ENCODE assay signal across 1 cellular context in the genomic region with DNA sequence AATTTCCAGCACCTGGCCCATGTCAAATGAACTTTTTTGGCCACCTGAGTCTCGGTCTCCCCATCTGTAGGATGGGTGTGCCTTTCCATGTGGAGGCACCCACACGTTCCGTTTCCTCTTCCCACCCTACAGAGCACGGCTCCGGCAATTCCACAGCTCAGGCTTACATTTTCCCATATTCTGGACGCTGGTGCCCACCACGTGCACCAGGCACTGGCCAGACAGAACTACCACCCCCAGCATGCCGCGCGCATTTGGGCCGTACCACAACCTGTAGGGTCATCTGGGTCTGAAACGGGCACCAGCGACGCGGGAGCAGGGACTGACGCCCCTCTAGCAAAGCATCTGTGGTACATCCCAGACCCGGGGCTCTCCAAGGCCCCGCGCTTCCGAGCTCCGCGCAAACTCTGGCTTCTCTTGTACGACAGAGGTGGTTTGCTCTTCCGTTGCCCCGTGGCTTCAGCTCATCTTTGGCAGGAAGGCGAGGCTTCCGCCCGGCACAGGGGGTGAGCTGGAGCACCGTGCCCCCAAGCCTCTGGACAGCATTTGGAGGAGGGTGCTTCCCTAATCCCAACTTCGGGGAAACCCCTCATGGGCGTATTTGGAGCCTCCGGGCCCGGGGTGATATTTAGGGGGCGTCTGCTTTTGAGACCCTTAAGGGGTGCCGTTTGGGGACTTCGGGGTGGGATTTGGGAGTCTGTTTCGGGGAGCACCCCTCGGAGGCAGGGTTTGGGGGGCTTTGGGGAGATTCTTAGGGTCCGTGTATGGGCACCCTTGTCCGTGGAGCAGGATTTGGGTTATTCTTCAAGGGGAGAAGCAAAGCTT.
A peak's percentile ranks its signal among the peaks of the same experiment; 100 is the strongest.
TF ChIP-seq lines count a peak whose summit lies in the region.

No MANE protein-coding gene starts in this region.

TF ChIP-seq in HepG2, 621 proteins besides CTCF, POLR2A, EP300 and RAD21 (continued from another document and continues in another):
- TF ChIP-seq, protein P1, sequence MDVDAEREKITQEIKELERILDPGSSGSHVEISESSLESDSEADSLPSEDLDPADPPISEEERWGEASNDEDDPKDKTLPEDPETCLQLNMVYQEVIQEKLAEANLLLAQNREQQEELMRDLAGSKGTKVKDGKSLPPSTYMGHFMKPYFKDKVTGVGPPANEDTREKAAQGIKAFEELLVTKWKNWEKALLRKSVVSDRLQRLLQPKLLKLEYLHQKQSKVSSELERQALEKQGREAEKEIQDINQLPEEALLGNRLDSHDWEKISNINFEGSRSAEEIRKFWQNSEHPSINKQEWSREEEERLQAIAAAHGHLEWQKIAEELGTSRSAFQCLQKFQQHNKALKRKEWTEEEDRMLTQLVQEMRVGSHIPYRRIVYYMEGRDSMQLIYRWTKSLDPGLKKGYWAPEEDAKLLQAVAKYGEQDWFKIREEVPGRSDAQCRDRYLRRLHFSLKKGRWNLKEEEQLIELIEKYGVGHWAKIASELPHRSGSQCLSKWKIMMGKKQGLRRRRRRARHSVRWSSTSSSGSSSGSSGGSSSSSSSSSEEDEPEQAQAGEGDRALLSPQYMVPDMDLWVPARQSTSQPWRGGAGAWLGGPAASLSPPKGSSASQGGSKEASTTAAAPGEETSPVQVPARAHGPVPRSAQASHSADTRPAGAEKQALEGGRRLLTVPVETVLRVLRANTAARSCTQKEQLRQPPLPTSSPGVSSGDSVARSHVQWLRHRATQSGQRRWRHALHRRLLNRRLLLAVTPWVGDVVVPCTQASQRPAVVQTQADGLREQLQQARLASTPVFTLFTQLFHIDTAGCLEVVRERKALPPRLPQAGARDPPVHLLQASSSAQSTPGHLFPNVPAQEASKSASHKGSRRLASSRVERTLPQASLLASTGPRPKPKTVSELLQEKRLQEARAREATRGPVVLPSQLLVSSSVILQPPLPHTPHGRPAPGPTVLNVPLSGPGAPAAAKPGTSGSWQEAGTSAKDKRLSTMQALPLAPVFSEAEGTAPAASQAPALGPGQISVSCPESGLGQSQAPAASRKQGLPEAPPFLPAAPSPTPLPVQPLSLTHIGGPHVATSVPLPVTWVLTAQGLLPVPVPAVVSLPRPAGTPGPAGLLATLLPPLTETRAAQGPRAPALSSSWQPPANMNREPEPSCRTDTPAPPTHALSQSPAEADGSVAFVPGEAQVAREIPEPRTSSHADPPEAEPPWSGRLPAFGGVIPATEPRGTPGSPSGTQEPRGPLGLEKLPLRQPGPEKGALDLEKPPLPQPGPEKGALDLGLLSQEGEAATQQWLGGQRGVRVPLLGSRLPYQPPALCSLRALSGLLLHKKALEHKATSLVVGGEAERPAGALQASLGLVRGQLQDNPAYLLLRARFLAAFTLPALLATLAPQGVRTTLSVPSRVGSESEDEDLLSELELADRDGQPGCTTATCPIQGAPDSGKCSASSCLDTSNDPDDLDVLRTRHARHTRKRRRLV (CRISPR knock-in tag; IDR thresholded peaks at IDR 0.05): no peak
- TF ChIP-seq ZNF605 (CRISPR knock-in tag; IDR thresholded peaks at IDR 0.05): peak; percentile 74
- TF ChIP-seq ZNF841 (CRISPR knock-in tag; IDR thresholded peaks at IDR 0.05; ENCODE audit: borderline replicate concordance): no peak
- TF ChIP-seq, protein P2, sequence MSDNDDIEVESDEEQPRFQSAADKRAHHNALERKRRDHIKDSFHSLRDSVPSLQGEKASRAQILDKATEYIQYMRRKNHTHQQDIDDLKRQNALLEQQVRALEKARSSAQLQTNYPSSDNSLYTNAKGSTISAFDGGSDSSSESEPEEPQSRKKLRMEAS (IDR thresholded peaks at IDR 0.05): peak; percentile 96
- peak; percentile 87 for TF ChIP-seq IRF2 (CRISPR knock-in tag; IDR thresholded peaks at IDR 0.05)
- TF ChIP-seq ARNTL (CRISPR knock-in tag; IDR thresholded peaks at IDR 0.05): peak; percentile 73
- TF ChIP-seq TARDBP (CRISPR knock-in tag; IDR thresholded peaks at IDR 0.05): peak; percentile 65; the same call in 1 of the 2 replicates
- TF ChIP-seq PRMT3 (CRISPR knock-in tag; IDR thresholded peaks at IDR 0.05; ENCODE audit: borderline replicate concordance, low read depth): no peak
- TF ChIP-seq SYNCRIP (IDR thresholded peaks at IDR 0.05; ENCODE audit: insufficient read depth, low read depth, low read length): no peak
- no peak for TF ChIP-seq ZFP82 (CRISPR knock-in tag; IDR thresholded peaks at IDR 0.05; ENCODE audit: borderline replicate concordance)
- 0 out of 2 replicates have a peak, but pooled peaks have one; percentile 61 for TF ChIP-seq AHR (CRISPR knock-in tag; IDR thresholded peaks at IDR 0.05)
- peak; percentile 31; the same call in 1 of the 2 replicates for TF ChIP-seq POGZ (CRISPR knock-in tag; IDR thresholded peaks at IDR 0.05)
- TF ChIP-seq STAG1 (CRISPR knock-in tag; IDR thresholded peaks at IDR 0.05): no peak
- no peak for TF ChIP-seq U2AF1 (optimal IDR thresholded peaks at IDR 0.05; ENCODE audit: low read depth, low read length)
- no peak for TF ChIP-seq ZNF713 (CRISPR knock-in tag; IDR thresholded peaks at IDR 0.05)
- peak; percentile 97 for TF ChIP-seq BHLHE40 (IDR thresholded peaks at IDR 0.05; ENCODE audit: low read length)
- TF ChIP-seq HOXA7 (CRISPR knock-in tag; IDR thresholded peaks at IDR 0.05): no peak
- TF ChIP-seq, protein P3, sequence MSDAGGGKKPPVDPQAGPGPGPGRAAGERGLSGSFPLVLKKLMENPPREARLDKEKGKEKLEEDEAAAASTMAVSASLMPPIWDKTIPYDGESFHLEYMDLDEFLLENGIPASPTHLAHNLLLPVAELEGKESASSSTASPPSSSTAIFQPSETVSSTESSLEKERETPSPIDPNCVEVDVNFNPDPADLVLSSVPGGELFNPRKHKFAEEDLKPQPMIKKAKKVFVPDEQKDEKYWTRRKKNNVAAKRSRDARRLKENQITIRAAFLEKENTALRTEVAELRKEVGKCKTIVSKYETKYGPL (CRISPR knock-in tag; IDR thresholded peaks at IDR 0.05): no peak
- peak; percentile 60; the same call in 1 of the 2 replicates for TF ChIP-seq ZNF543 (CRISPR knock-in tag; IDR thresholded peaks at IDR 0.05)
- TF ChIP-seq ZNF33B (CRISPR knock-in tag; IDR thresholded peaks at IDR 0.05): no peak
- TF ChIP-seq, protein P4, sequence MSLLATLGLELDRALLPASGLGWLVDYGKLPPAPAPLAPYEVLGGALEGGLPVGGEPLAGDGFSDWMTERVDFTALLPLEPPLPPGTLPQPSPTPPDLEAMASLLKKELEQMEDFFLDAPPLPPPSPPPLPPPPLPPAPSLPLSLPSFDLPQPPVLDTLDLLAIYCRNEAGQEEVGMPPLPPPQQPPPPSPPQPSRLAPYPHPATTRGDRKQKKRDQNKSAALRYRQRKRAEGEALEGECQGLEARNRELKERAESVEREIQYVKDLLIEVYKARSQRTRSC (CRISPR knock-in tag; IDR thresholded peaks at IDR 0.05; ENCODE audit: low read depth): no peak
- TF ChIP-seq RNF2 (conservative IDR thresholded peaks at IDR 0.05; ENCODE audit: low read depth): 0 out of 2 replicates have a peak, but pooled peaks have one; percentile 33
- TF ChIP-seq PHF20 (CRISPR knock-in tag; IDR thresholded peaks at IDR 0.05): peak; percentile 52; the same call in 1 of the 2 replicates
- TF ChIP-seq BORCS8-MEF2B (CRISPR knock-in tag; IDR thresholded peaks at IDR 0.05): 0 out of 2 replicates have a peak, but pooled peaks have one; percentile 42
- TF ChIP-seq, protein P5, sequence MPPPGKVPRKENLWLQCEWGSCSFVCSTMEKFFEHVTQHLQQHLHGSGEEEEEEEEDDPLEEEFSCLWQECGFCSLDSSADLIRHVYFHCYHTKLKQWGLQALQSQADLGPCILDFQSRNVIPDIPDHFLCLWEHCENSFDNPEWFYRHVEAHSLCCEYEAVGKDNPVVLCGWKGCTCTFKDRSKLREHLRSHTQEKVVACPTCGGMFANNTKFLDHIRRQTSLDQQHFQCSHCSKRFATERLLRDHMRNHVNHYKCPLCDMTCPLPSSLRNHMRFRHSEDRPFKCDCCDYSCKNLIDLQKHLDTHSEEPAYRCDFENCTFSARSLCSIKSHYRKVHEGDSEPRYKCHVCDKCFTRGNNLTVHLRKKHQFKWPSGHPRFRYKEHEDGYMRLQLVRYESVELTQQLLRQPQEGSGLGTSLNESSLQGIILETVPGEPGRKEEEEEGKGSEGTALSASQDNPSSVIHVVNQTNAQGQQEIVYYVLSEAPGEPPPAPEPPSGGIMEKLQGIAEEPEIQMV (CRISPR knock-in tag; IDR thresholded peaks at IDR 0.05; ENCODE audit: low read depth): 0 out of 2 replicates have a peak, but pooled peaks have one; percentile 32
- no peak for TF ChIP-seq ZNF749 (CRISPR knock-in tag; IDR thresholded peaks at IDR 0.05; ENCODE audit: borderline replicate concordance)
- no peak for TF ChIP-seq SRSF1 (optimal IDR thresholded peaks at IDR 0.05; ENCODE audit: low read depth, low read length)
- TF ChIP-seq ZNF572 (CRISPR knock-in tag; IDR thresholded peaks at IDR 0.05): no peak
- TF ChIP-seq ZBTB38 (CRISPR knock-in tag; IDR thresholded peaks at IDR 0.05): no peak
- TF ChIP-seq PHF21A (CRISPR knock-in tag; IDR thresholded peaks at IDR 0.05): peak; percentile 42; the same call in 1 of the 2 replicates
- no peak for TF ChIP-seq GABPA (IDR thresholded peaks at IDR 0.05; ENCODE audit: low read depth, low read length)
- TF ChIP-seq GABPA (CRISPR knock-in tag; IDR thresholded peaks at IDR 0.05; ENCODE audit: low read depth): peak; percentile 65
- peak; percentile 51; the same call in 1 of the 2 replicates for TF ChIP-seq ZNF430 (CRISPR knock-in tag; IDR thresholded peaks at IDR 0.05)
- no peak for TF ChIP-seq MAFK (conservative IDR thresholded peaks at IDR 0.05 in 1 of 2, IDR thresholded peaks at IDR 0.05 in 1 of 2; ENCODE audit: low read length in 2 of 2)
- TF ChIP-seq YEATS2 (CRISPR knock-in tag; IDR thresholded peaks at IDR 0.05; ENCODE audit: borderline replicate concordance): peak; percentile 20; the same call in 1 of the 2 replicates
- 0 out of 2 replicates have a peak, but pooled peaks have one; percentile 11 for TF ChIP-seq KLF11 (CRISPR knock-in tag; IDR thresholded peaks at IDR 0.05)
- TF ChIP-seq, protein P6, sequence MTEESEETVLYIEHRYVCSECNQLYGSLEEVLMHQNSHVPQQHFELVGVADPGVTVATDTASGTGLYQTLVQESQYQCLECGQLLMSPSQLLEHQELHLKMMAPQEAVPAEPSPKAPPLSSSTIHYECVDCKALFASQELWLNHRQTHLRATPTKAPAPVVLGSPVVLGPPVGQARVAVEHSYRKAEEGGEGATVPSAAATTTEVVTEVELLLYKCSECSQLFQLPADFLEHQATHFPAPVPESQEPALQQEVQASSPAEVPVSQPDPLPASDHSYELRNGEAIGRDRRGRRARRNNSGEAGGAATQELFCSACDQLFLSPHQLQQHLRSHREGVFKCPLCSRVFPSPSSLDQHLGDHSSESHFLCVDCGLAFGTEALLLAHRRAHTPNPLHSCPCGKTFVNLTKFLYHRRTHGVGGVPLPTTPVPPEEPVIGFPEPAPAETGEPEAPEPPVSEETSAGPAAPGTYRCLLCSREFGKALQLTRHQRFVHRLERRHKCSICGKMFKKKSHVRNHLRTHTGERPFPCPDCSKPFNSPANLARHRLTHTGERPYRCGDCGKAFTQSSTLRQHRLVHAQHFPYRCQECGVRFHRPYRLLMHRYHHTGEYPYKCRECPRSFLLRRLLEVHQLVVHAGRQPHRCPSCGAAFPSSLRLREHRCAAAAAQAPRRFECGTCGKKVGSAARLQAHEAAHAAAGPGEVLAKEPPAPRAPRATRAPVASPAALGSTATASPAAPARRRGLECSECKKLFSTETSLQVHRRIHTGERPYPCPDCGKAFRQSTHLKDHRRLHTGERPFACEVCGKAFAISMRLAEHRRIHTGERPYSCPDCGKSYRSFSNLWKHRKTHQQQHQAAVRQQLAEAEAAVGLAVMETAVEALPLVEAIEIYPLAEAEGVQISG (CRISPR knock-in tag; IDR thresholded peaks at IDR 0.05): peak; percentile 69
- TF ChIP-seq NCOA1 (CRISPR knock-in tag; IDR thresholded peaks at IDR 0.05): no peak
- peak; percentile 69 for TF ChIP-seq HNRNPLL (IDR thresholded peaks at IDR 0.05; ENCODE audit: low read depth, low read length, poor library complexity, severe bottlenecking)
- no peak for TF ChIP-seq ZNF616 (CRISPR knock-in tag; IDR thresholded peaks at IDR 0.05; ENCODE audit: low read depth)
- TF ChIP-seq, protein P7, sequence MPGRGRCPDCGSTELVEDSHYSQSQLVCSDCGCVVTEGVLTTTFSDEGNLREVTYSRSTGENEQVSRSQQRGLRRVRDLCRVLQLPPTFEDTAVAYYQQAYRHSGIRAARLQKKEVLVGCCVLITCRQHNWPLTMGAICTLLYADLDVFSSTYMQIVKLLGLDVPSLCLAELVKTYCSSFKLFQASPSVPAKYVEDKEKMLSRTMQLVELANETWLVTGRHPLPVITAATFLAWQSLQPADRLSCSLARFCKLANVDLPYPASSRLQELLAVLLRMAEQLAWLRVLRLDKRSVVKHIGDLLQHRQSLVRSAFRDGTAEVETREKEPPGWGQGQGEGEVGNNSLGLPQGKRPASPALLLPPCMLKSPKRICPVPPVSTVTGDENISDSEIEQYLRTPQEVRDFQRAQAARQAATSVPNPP (CRISPR knock-in tag; IDR thresholded peaks at IDR 0.05): no peak
- TF ChIP-seq ZNF337 (CRISPR knock-in tag; IDR thresholded peaks at IDR 0.05; ENCODE audit: borderline replicate concordance, low read depth): no peak
- TF ChIP-seq PCBP1 (IDR thresholded peaks at IDR 0.05; ENCODE audit: borderline replicate concordance, low read depth, low read length): 0 out of 2 replicates have a peak, but pooled peaks have one; percentile 54
- peak; percentile 44; the same call in 1 of the 2 replicates for TF ChIP-seq TBX2 (CRISPR knock-in tag; IDR thresholded peaks at IDR 0.05; ENCODE audit: borderline replicate concordance)
- TF ChIP-seq DR1 (CRISPR knock-in tag; IDR thresholded peaks at IDR 0.05): no peak; the same call in 1 of the 2 replicates
- TF ChIP-seq TSC22D2 (CRISPR knock-in tag; IDR thresholded peaks at IDR 0.05; ENCODE audit: borderline replicate concordance): no peak
- peak; percentile 46; the same call in 1 of the 2 replicates for TF ChIP-seq FOXC1 (CRISPR knock-in tag; IDR thresholded peaks at IDR 0.05; ENCODE audit: borderline replicate concordance)
- TF ChIP-seq, protein P8, sequence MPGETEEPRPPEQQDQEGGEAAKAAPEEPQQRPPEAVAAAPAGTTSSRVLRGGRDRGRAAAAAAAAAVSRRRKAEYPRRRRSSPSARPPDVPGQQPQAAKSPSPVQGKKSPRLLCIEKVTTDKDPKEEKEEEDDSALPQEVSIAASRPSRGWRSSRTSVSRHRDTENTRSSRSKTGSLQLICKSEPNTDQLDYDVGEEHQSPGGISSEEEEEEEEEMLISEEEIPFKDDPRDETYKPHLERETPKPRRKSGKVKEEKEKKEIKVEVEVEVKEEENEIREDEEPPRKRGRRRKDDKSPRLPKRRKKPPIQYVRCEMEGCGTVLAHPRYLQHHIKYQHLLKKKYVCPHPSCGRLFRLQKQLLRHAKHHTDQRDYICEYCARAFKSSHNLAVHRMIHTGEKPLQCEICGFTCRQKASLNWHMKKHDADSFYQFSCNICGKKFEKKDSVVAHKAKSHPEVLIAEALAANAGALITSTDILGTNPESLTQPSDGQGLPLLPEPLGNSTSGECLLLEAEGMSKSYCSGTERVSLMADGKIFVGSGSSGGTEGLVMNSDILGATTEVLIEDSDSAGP (CRISPR knock-in tag; IDR thresholded peaks at IDR 0.05; ENCODE audit: borderline replicate concordance): peak; percentile 31; the same call in 1 of the 2 replicates
- TF ChIP-seq ZNF629 (CRISPR knock-in tag; conservative IDR thresholded peaks at IDR 0.05): peak; percentile 93
- TF ChIP-seq, protein P9, sequence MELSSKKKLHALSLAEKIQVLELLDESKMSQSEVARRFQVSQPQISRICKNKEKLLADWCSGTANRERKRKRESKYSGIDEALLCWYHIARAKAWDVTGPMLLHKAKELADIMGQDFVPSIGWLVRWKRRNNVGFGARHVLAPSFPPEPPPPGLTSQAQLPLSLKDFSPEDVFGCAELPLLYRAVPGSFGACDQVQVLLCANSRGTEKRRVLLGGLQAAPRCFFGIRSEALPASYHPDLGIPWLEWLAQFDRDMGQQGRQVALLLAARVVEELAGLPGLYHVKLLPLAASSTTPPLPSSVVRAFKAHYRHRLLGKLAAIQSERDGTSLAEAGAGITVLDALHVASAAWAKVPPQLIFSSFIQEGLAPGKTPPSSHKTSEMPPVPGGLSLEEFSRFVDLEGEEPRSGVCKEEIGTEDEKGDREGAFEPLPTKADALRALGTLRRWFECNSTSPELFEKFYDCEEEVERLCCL (CRISPR knock-in tag; IDR thresholded peaks at IDR 0.05; ENCODE audit: borderline replicate concordance): no peak
